In the genomic region with DNA sequence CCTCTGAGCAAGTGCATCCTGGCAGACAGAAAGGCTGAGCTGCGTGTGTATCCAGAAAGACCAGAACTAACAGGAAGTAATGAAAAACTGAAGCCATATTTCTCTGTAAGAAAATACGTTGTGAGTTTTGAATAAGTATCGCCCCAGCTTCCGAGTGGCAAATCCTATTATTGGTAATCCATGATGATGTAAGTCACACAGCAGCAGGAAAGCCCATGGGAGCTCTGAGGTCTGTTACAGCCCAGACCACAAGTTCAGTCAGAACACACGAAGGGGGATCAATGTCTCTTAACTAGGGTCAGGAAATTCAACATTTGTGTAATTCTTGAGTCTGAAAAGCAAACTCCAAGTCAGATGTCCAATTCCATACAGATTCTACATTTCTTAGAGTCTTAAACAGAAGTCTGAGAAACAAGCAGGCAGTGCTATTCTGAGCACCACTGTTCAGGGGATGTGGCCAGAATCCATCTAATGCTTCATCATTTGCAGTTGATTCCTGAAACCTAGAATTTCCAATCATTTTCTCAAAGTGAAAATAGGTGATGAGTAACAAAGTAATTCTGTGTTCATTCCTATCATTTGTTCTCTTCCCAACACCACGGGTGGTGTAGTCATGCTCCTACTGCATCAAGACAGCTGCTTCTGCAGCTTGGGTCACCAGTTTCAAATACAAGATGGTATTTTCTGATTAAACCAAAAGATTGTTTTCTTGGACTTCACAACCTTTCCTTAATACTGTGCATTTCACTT, we compare ENCODE assay signal across 18 cellular contexts. TPM values are rescaled to one million over a fixed set of nuclear protein-coding genes. Genes with fewer than 3 reads are reported as not detected.
DNase-seq lines count a peak whose midpoint lies in the region; ATAC-seq, FAIRE-seq and TF ChIP-seq lines count a peak whose summit lies in the region.
"Had no signal": no experiment of that assay in that cellular context is flagged by ENCODE, and none has a peak within 500 bp of the region (broad histone marks: within the 10 kb centered on the region; RNA-seq: fewer than 3 reads in every experiment).

A gene with protein sequence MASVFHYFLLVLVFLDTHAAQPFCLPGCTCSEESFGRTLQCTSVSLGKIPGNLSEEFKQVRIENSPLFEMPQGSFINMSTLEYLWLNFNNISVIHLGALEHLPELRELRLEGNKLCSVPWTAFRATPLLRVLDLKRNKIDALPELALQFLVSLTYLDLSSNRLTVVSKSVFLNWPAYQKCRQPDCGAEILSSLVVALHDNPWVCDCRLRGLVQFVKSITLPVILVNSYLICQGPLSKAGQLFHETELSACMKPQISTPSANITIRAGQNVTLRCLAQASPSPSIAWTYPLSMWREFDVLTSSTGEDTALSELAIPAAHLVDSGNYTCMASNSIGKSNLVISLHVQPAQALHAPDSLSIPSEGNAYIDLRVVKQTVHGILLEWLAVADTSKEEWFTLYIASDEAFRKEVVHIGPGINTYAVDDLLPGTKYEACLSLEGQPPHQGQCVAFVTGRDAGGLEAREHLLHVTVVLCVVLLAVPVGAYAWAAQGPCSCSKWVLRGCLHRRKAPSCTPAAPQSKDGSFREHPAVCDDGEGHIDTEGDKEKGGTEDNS (minus strand): TSS at position 121 of the 750 bp plus-strand sequence. CDS start 24 bp downstream, at position 97.

- no peaks in the 10 kb centered on the region for H3K36me3 ChIP-seq in bronchial epithelial cell (ENCODE audit: control insufficient read depth, insufficient read depth, low read length)

- FAIRE-seq in bronchial epithelial cell (lab: Jason Lieb, UNC), result peak; percentile 80
- FAIRE-seq: A204.1, GM12892, GM19239 had no signal

- H3K27me3 ChIP-seq in bronchial epithelial cell (ENCODE audit: control insufficient read depth, insufficient read depth, low read length), result no peaks in the 10 kb centered on the region

- no peak within 1 kb of the TSS for H3K4me3 ChIP-seq in bronchial epithelial cell (ENCODE audit: low read depth, low read length)
- H3K4me3 ChIP-seq in retinal pigment epithelial cell (ENCODE audit: low read length), result no peak within 1 kb of the TSS

- DNase-seq in D341Med (ENCODE audit: low spot score) (peak; percentile 51), NCI-H82 treated with DMSO at 0.1 percent for 48 hours (lab: John Stamatoyannopoulos, UW; ENCODE audit: unreplicated experiment) (peak; percentile 67), bronchial epithelial cell (ENCODE audit: low read depth) (no peak), retinal pigment epithelial cell (ENCODE audit: low read depth) (peak; percentile 73)
- DNase-seq in activated CD4-positive, alpha-beta T cell treated with anti-CD3 and anti-CD28 coated beads for 4 hours, result no peak
- DNase-seq: C1 segment of cervical spinal cord; Calu3; CD4-positive, alpha-beta T cell; GDM1; HCEC 1CT; HFFc6 had no signal

- no peak for ATAC-seq in GM19467 (IDR thresholded peaks at IDR 0.05; ENCODE audit: unreplicated experiment)
- ATAC-seq in HG03354 (IDR thresholded peaks at IDR 0.05; ENCODE audit: poor library complexity, severe bottlenecking, unreplicated experiment), result no peak

- TF ChIP-seq CTCF in bronchial epithelial cell (IDR thresholded peaks at IDR 0.05; ENCODE audit: insufficient read depth, low read length, severe bottlenecking) (no peak), retinal pigment epithelial cell (conservative IDR thresholded peaks at IDR 0.05; ENCODE audit: low read depth, low read length) (no peak)

RNA-seq across cellular contexts. Expression of the gene that starts here (rescaled TPM):
- total RNA-seq in bronchial epithelial cell, result not detected in 2 replicates
- total RNA-seq: B cell; Calu3; CD4-positive, alpha-beta T cell; H4; HFFc6 had no signal

Comparison
In these comparisons a context has a peak if more than half of its experiments do, and no peak if none do; other contexts are left out.
1. DNase-seq: peak in D341Med (single experiment), NCI-H82 treated with DMSO at 0.1 percent for 48 hours (single experiment) and retinal pigment epithelial cell (single experiment); none in bronchial epithelial cell (single experiment) and activated CD4-positive, alpha-beta T cell treated with anti-CD3 and anti-CD28 coated beads for 4 hours (0 of 2).